Comparison of ENCODE assay signal across 21 cellular contexts in genomic region chr4:7902826-7903225, GRCh38. TPM values are rescaled to one million over a fixed set of nuclear protein-coding genes. Genes with fewer than 3 reads are reported as not detected.
DNase-seq lines count a peak whose midpoint lies in the region; ATAC-seq and TF ChIP-seq lines count a peak whose summit lies in the region.
"Had no signal": no experiment of that assay in that cellular context is flagged by ENCODE, and none has a peak within 500 bp of the region (broad histone marks: within the 10 kb centered on the region; RNA-seq: fewer than 3 reads in every experiment).

No MANE protein-coding gene starts in this region.

- no peaks in the 10 kb centered on the region for H3K27me3 Mint-ChIP-seq in endodermal cell (ENCODE audit: insufficient read depth)
- H3K27me3 Mint-ChIP-seq: activated CD4-positive, alpha-beta memory T cell treated with anti-CD3 and anti-CD28 coated beads, Interleukin-2, amount 10 ng/mL, durations not matched to agents 7 days and 5 days had no signal

- H3K4me3 ChIP-seq in A673 (ENCODE audit: low read depth, low read length, poor library complexity, severe bottlenecking): peak overlapping the region; percentile 24
- no peak overlapping the region for H3K4me3 ChIP-seq in SJCRH30
- no peak overlapping the region for H3K4me3 ChIP-seq in endodermal cell (ENCODE audit: low read length)
- H3K4me3 ChIP-seq in osteoblast (ENCODE audit: insufficient read depth, low read length): no peak overlapping the region
- H3K4me3 ChIP-seq: heart right ventricle, left lung, mucosa of descending colon had no signal

- no peaks in the 10 kb centered on the region for H3K36me3 Mint-ChIP-seq in endodermal cell (ENCODE audit: low read depth)

- H3K27me3 ChIP-seq in A673 (replicated peaks; ENCODE audit: insufficient read depth, low read depth, low read length, poor library complexity): no peaks in the 10 kb centered on the region
- no peaks in the 10 kb centered on the region for H3K27me3 ChIP-seq in SJCRH30
- H3K27me3 ChIP-seq in endodermal cell (ENCODE audit: control insufficient read depth, insufficient read depth, low read length, poor library complexity, severe bottlenecking): no peaks in the 10 kb centered on the region
- H3K27me3 ChIP-seq in osteoblast (ENCODE audit: insufficient read depth, low read length): no peaks in the 10 kb centered on the region
- H3K27me3 ChIP-seq: heart right ventricle, left lung had no signal

- intact Hi-C loops in A673 (cut with micrococcal nuclease; ENCODE audit: unreplicated experiment): no loop called here

- H2AFZ ChIP-seq in osteoblast (ENCODE audit: low read length): no peak overlapping the region

- peaks cover 81% of the 10 kb centered on the region for H3K4me1 ChIP-seq in A673 (ENCODE audit: insufficient read depth, low read length, poor library complexity, severe bottlenecking)
- peaks cover 79% of the 10 kb centered on the region for H3K4me1 ChIP-seq in SJCRH30
- H3K4me1 ChIP-seq in endodermal cell (ENCODE audit: control insufficient read depth, insufficient read depth, low read length): peaks cover 42% of the 10 kb centered on the region
- H3K4me1 ChIP-seq in osteoblast (ENCODE audit: insufficient read depth, low read length): peaks cover 93% of the 10 kb centered on the region

- POLR2A ChIA-PET in A673 (lab: Charles Lee; ENCODE audit: low non-redundant PET): interaction anchor here (0.7 kb wide), 1 partner anchor 33 kb away, joined by 6 read pairs; no protein-coding TSS in a partner anchor

- no peaks in the 10 kb centered on the region for H3K36me3 ChIP-seq in A673 (ENCODE audit: insufficient read depth, low read length, poor library complexity, severe bottlenecking)
- no peaks in the 10 kb centered on the region for H3K36me3 ChIP-seq in SJCRH30
- H3K36me3 ChIP-seq in endodermal cell (ENCODE audit: control insufficient read depth, insufficient read depth, low read length): no peaks in the 10 kb centered on the region
- H3K36me3 ChIP-seq in osteoblast (ENCODE audit: insufficient read depth, low read length): peaks cover 28% of the 10 kb centered on the region
- H3K36me3 ChIP-seq: heart right ventricle, left lung had no signal

- no peak overlapping the region for H3K27ac Mint-ChIP-seq in endodermal cell
- H3K27ac Mint-ChIP-seq: activated CD4-positive, alpha-beta memory T cell treated with anti-CD3 and anti-CD28 coated beads, Interleukin-2, amount 10 ng/mL, durations not matched to agents 7 days and 5 days had no signal

- CTCF ChIA-PET in A673 (lab: Charles Lee): no interaction called here

- no peak overlapping the region for H3K9ac ChIP-seq in endodermal cell (ENCODE audit: extremely low read depth, low read length, poor library complexity, severe bottlenecking)

- peaks cover 59% of the 10 kb centered on the region for H3K4me1 Mint-ChIP-seq in endodermal cell

- H4K20me1 ChIP-seq in osteoblast (ENCODE audit: insufficient read depth, low read length): peaks cover 18% of the 10 kb centered on the region

- no peak overlapping the region for H3K4me3 Mint-ChIP-seq in endodermal cell
- H3K4me3 Mint-ChIP-seq: activated CD4-positive, alpha-beta memory T cell treated with anti-CD3 and anti-CD28 coated beads, Interleukin-2, amount 10 ng/mL, durations not matched to agents 7 days and 5 days had no signal

- H3K9me3 Mint-ChIP-seq in endodermal cell: no peaks in the 10 kb centered on the region
- H3K9me3 Mint-ChIP-seq: activated CD4-positive, alpha-beta memory T cell treated with anti-CD3 and anti-CD28 coated beads, Interleukin-2, amount 10 ng/mL, durations not matched to agents 7 days and 5 days had no signal

- ATAC-seq in omental fat pad (ENCODE audit: low FRiP score) (no peak), esophagus mucosa (no peak)
- ATAC-seq: heart right ventricle, left lung, mucosa of descending colon, right cardiac atrium had no signal

- DNase-seq in A673 (ENCODE audit: low spot score) (no peak), SJCRH30 (no peak), endodermal cell (no peak), osteoblast (ENCODE audit: insufficient read length, low spot score, missing footprints) (no peak), omental fat pad (ENCODE audit: low spot score) (no peak), MV-4-11 (lab: John Stamatoyannopoulos, UW) (no peak), hippocampal formation (lab: John Stamatoyannopoulos, UW) (no peak)
- DNase-seq: activated CD4-positive, alpha-beta memory T cell treated with anti-CD3 and anti-CD28 coated beads, Interleukin-2, amount 10 ng/mL, durations not matched to agents 7 days and 5 days; activated naive CD4-positive, alpha-beta T cell treated with Interleukin-2 at 50 U/mL for 16 hours; activated T-cell treated with anti-CD3 and anti-CD28 coated beads for 4 hours; GDM1; heart right ventricle; left lung; mucosa of descending colon; NCI-H2081 treated with DMSO at 0.1 percent for 48 hours; nucleus accumbens; right cardiac atrium; RPMI8226; stimulated activated CD4-positive, alpha-beta T cell treated with anti-CD3 and anti-CD28 coated beads, Interleukin-15, amount 100 ng/mL, for 24 hours; T1000 had no signal

- peaks cover 97% of the 10 kb centered on the region for H3K79me2 ChIP-seq in osteoblast (ENCODE audit: insufficient read depth, low read length)

- H3K9me3 ChIP-seq in A673 (ENCODE audit: low read depth, low read length, poor library complexity, severe bottlenecking): no peaks in the 10 kb centered on the region
- no peaks in the 10 kb centered on the region for H3K9me3 ChIP-seq in SJCRH30 (replicated peaks)
- no peaks in the 10 kb centered on the region for H3K9me3 ChIP-seq in endodermal cell (ENCODE audit: control insufficient read depth, low read length)
- H3K9me3 ChIP-seq in osteoblast (ENCODE audit: low read depth, low read length): no peaks in the 10 kb centered on the region
- H3K9me3 ChIP-seq: heart right ventricle, left lung, mucosa of descending colon had no signal

- H3K27ac ChIP-seq in A673 (ENCODE audit: low read depth, low read length, poor library complexity, severe bottlenecking): peak overlapping the region; percentile 57
- peak overlapping the region; percentile 77 for H3K27ac ChIP-seq in SJCRH30
- peak overlapping the region; percentile 76 for H3K27ac ChIP-seq in endodermal cell (ENCODE audit: low read depth, low read length)
- H3K27ac ChIP-seq in osteoblast (ENCODE audit: low read depth, low read length): peak overlapping the region; percentile 96
- H3K27ac ChIP-seq: left lung had no signal

- WGBS in endodermal cell (ENCODE audit: insufficient coverage in 1 of 2, insufficient read length in 1 of 2), 2 experiments: 92 to 100% methylated on average over 2 of the region's 2 CpGs

- TF ChIP-seq CTCF in A673 (conservative IDR thresholded peaks at IDR 0.05; ENCODE audit: low read depth, low read length) (no peak), endodermal cell (conservative IDR thresholded peaks at IDR 0.05) (no peak), osteoblast (IDR thresholded peaks at IDR 0.05; ENCODE audit: extremely low read depth, low read depth, low read length) (no peak), omental fat pad (IDR thresholded peaks at IDR 0.05) (no peak)

- BruUV-seq in A673 (replicated peaks; lab: Mats Ljungman, UMichigan): no TSS peak

- H3K4me2 ChIP-seq in osteoblast (ENCODE audit: insufficient read depth, low read length): peak overlapping the region; percentile 12

RNA-seq across cellular contexts. Expression of gene AFAP1, which starts 36.8 kb away (rescaled TPM):
- total RNA-seq in A673 (2021) (42.6 and 42.9 TPM in 2 replicates), endodermal cell (10 to 100 TPM; 18.2 to 22.5 TPM), osteoblast (101 and 106 TPM in 2 replicates), omental fat pad (10 to 100 TPM; 24.6 to 35.5 (median 26.9) TPM), esophagus mucosa (5.5 TPM)
- 12.3 and 13.9 TPM in 2 replicates for total RNA-seq in SJCRH30 (2014; rRNA removed; shearing (Covaris generic))
- 24.1 TPM for polyA plus RNA-seq in endodermal cell (2013, experiment 1 of 2)
- 22.7 TPM for polyA plus RNA-seq in endodermal cell (2013, experiment 2 of 2)
